1 cellular context compared by ENCODE assay signal in the genomic region with DNA sequence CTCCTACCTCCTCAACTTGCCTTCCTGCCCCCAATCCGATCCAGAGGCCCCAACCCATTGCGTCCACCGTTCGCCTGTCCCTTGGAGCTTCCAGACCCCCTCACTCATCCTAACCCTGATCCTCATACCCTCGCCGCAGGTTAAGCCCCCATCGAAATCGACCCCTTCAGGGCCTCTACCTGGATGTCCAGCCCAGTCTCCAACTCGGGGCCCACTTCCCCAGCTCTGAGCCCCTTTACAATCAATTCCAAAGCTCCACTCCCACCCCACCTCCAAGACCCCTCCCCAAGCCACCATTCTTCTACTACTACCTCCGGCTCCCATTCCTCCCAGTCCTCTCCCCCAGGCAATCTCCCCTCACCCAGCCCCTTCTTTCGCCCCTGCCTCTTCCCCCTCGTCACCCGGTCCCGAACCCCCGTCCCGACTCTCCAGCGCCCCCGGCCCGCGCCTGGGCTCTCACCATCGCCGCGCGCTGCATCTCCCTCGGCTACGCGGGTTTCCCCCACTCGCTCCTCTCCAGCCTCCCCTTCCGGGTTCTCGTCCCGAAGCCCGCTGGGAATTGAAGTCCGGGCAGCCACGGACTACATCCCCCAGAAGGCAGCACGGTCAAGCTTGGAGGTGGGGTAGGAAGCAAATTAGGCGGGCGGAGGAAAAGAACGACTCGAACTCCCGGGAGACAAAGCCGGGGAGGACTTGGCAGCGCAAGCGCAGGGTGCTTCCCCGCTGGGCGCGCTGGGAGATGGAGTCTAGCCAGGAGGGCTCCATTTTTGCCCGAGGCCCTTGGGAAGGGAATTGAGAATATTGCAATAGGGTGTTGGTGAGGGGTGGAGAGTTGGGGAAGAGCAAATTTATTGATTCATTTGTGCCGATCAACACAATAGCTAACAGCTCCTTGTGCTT.
TF ChIP-seq lines count a peak whose summit lies in the region.

A gene with protein sequence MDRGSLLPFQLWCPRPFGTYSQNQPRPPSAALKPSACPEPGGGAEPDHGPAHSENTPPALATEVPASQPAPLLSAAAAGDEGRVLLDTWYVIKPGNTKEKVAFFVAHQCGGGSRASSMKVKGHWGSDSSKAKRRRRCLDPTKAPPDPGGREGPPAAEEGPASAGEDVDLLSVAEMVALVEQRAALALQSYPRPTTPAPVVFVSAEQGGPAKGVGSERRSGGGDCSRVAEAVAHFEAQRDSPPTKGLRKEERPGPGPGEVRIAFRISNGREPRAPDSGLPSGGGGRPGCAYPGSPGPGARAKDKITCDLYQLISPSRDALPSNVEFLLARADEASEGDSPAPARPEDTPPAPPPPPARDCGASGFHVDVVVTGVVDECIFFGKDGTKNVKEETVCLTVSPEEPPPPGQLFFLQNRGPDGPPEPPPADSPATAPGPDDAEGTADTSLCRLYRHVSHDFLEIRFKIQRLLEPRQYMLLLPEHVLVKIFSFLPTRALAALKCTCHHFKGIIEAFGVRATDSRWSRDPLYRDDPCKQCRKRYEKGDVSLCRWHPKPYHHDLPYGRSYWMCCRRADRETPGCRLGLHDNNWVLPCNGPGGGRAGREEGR (minus strand): TSS at position 508 of the 900 bp plus-strand sequence. CDS start 17,401 bp downstream, outside the sequence.

TF ChIP-seq in HepG2, 621 proteins besides CTCF, POLR2A, EP300 and RAD21 (continued from another document and continues in another):
- no peak for TF ChIP-seq ZNF407 (CRISPR knock-in tag; IDR thresholded peaks at IDR 0.05; ENCODE audit: not compliant biosample characterization)
- TF ChIP-seq PRPF4 (IDR thresholded peaks at IDR 0.05; ENCODE audit: low read depth, low read length, poor library complexity, severe bottlenecking) = no peak
- TF ChIP-seq FOXK1 (CRISPR knock-in tag; IDR thresholded peaks at IDR 0.05; ENCODE audit: borderline replicate concordance, low read depth) = peak; percentile 68; the same call in 1 of the 2 replicates
- TF ChIP-seq CAMTA2 (CRISPR knock-in tag; IDR thresholded peaks at IDR 0.05; ENCODE audit: borderline replicate concordance) = no peak
- TF ChIP-seq ZNF747 (CRISPR knock-in tag; IDR thresholded peaks at IDR 0.05; ENCODE audit: borderline replicate concordance) = no peak; the same call in 1 of the 2 replicates
- peak; percentile 0; the same call in 1 of the 2 replicates for TF ChIP-seq HOXD1 (CRISPR knock-in tag; IDR thresholded peaks at IDR 0.05)
- no peak for TF ChIP-seq KLF9 (CRISPR knock-in tag; IDR thresholded peaks at IDR 0.05; ENCODE audit: low read depth)
- no peak for TF ChIP-seq CC2D1A (CRISPR knock-in tag; IDR thresholded peaks at IDR 0.05)
- no peak for TF ChIP-seq PHB2 (IDR thresholded peaks at IDR 0.05; ENCODE audit: partially characterized antibody)
- TF ChIP-seq NR2F1 (CRISPR knock-in tag; IDR thresholded peaks at IDR 0.05) = no peak
- no peak for TF ChIP-seq NFKB2 (CRISPR knock-in tag; IDR thresholded peaks at IDR 0.05; ENCODE audit: borderline replicate concordance)
- TF ChIP-seq KDM3A (CRISPR knock-in tag; IDR thresholded peaks at IDR 0.05; ENCODE audit: low read depth) = no peak
- TF ChIP-seq ZNF792 (CRISPR knock-in tag; IDR thresholded peaks at IDR 0.05) = 0 out of 2 replicates have a peak, but pooled peaks have one; percentile 46
- peak; percentile 97 for TF ChIP-seq HCFC1 (IDR thresholded peaks at IDR 0.05; ENCODE audit: low read depth, low read length)
- TF ChIP-seq ELF4 (CRISPR knock-in tag; IDR thresholded peaks at IDR 0.05; ENCODE audit: borderline replicate concordance) = peak; percentile 98
- TF ChIP-seq LCORL (IDR thresholded peaks at IDR 0.05) = no peak
- peak; percentile 45; the same call in 1 of the 2 replicates for TF ChIP-seq LCORL (CRISPR knock-in tag; IDR thresholded peaks at IDR 0.05)
- TF ChIP-seq RXRB (CRISPR knock-in tag; IDR thresholded peaks at IDR 0.05; ENCODE audit: borderline replicate concordance) = no peak
- no peak for TF ChIP-seq BATF2 (CRISPR knock-in tag; IDR thresholded peaks at IDR 0.05)
- no peak for TF ChIP-seq ARID2 (CRISPR knock-in tag; IDR thresholded peaks at IDR 0.05; ENCODE audit: borderline replicate concordance)
- TF ChIP-seq, protein P1, sequence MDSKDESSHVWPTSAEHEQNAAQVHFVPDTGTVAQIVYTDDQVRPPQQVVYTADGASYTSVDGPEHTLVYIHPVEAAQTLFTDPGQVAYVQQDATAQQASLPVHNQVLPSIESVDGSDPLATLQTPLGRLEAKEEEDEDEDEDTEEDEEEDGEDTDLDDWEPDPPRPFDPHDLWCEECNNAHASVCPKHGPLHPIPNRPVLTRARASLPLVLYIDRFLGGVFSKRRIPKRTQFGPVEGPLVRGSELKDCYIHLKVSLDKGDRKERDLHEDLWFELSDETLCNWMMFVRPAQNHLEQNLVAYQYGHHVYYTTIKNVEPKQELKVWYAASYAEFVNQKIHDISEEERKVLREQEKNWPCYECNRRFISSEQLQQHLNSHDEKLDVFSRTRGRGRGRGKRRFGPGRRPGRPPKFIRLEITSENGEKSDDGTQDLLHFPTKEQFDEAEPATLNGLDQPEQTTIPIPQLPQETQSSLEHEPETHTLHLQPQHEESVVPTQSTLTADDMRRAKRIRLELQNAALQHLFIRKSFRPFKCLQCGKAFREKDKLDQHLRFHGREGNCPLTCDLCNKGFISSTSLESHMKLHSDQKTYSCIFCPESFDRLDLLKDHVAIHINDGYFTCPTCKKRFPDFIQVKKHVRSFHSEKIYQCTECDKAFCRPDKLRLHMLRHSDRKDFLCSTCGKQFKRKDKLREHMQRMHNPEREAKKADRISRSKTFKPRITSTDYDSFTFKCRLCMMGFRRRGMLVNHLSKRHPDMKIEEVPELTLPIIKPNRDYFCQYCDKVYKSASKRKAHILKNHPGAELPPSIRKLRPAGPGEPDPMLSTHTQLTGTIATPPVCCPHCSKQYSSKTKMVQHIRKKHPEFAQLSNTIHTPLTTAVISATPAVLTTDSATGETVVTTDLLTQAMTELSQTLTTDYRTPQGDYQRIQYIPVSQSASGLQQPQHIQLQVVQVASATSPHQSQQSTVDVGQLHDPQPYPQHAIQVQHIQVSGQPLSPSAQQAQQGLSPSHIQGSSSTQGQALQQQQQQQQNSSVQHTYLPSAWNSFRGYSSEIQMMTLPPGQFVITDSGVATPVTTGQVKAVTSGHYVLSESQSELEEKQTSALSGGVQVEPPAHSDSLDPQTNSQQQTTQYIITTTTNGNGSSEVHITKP (CRISPR knock-in tag; IDR thresholded peaks at IDR 0.05; ENCODE audit: low read depth) = peak; percentile 46; the same call in 1 of the 2 replicates
- no peak for TF ChIP-seq SNRNP70 (IDR thresholded peaks at IDR 0.05; ENCODE audit: low read depth, low read length)
- TF ChIP-seq ZNF772 (CRISPR knock-in tag; IDR thresholded peaks at IDR 0.05) = no peak; the same call in 1 of the 2 replicates
- TF ChIP-seq, protein P2, sequence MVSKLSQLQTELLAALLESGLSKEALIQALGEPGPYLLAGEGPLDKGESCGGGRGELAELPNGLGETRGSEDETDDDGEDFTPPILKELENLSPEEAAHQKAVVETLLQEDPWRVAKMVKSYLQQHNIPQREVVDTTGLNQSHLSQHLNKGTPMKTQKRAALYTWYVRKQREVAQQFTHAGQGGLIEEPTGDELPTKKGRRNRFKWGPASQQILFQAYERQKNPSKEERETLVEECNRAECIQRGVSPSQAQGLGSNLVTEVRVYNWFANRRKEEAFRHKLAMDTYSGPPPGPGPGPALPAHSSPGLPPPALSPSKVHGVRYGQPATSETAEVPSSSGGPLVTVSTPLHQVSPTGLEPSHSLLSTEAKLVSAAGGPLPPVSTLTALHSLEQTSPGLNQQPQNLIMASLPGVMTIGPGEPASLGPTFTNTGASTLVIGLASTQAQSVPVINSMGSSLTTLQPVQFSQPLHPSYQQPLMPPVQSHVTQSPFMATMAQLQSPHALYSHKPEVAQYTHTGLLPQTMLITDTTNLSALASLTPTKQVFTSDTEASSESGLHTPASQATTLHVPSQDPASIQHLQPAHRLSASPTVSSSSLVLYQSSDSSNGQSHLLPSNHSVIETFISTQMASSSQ (IDR thresholded peaks at IDR 0.05; ENCODE audit: low read depth) = no peak
- TF ChIP-seq, protein P2 (CRISPR knock-in tag; IDR thresholded peaks at IDR 0.05; ENCODE audit: borderline replicate concordance) = peak; percentile 60; the same call in 1 of the 2 replicates
- no peak for TF ChIP-seq MTF1 (CRISPR knock-in tag; IDR thresholded peaks at IDR 0.05)
- no peak for TF ChIP-seq ZNF773 (CRISPR knock-in tag; IDR thresholded peaks at IDR 0.05; ENCODE audit: borderline replicate concordance)
- TF ChIP-seq ZNF17 (CRISPR knock-in tag; IDR thresholded peaks at IDR 0.05) = no peak
- TF ChIP-seq, protein P3, sequence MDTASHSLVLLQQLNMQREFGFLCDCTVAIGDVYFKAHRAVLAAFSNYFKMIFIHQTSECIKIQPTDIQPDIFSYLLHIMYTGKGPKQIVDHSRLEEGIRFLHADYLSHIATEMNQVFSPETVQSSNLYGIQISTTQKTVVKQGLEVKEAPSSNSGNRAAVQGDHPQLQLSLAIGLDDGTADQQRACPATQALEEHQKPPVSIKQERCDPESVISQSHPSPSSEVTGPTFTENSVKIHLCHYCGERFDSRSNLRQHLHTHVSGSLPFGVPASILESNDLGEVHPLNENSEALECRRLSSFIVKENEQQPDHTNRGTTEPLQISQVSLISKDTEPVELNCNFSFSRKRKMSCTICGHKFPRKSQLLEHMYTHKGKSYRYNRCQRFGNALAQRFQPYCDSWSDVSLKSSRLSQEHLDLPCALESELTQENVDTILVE (CRISPR knock-in tag; IDR thresholded peaks at IDR 0.05) = no peak; the same call in 1 of the 2 replicates
- peak; percentile 100 for TF ChIP-seq ELF1 (CRISPR knock-in tag; IDR thresholded peaks at IDR 0.05)
- TF ChIP-seq RELA (CRISPR knock-in tag; IDR thresholded peaks at IDR 0.05) = no peak
- no peak for TF ChIP-seq HMG20B (CRISPR knock-in tag; conservative IDR thresholded peaks at IDR 0.05)
- no peak for TF ChIP-seq EHMT2 (IDR thresholded peaks at IDR 0.05; ENCODE audit: borderline replicate concordance, low read depth, low read length)
- TF ChIP-seq ZC3H4 (CRISPR knock-in tag; IDR thresholded peaks at IDR 0.05; ENCODE audit: borderline replicate concordance) = no peak
- no peak for TF ChIP-seq ATAD3A (CRISPR knock-in tag; IDR thresholded peaks at IDR 0.05)
- no peak for TF ChIP-seq TOE1 (CRISPR knock-in tag; IDR thresholded peaks at IDR 0.05)
- no peak for TF ChIP-seq PRMT3 (CRISPR knock-in tag; IDR thresholded peaks at IDR 0.05; ENCODE audit: borderline replicate concordance, low read depth)
- peak; percentile 39; the same call in 1 of the 2 replicates for TF ChIP-seq GFI1 (CRISPR knock-in tag; IDR thresholded peaks at IDR 0.05; ENCODE audit: borderline replicate concordance)
